ENCODE assay signal across 8 cellular contexts in genomic region chr5:128081111-128081865, GRCh38. TPM values are rescaled to one million over a fixed set of nuclear protein-coding genes. Genes with fewer than 3 reads are reported as not detected.
A peak's percentile ranks its signal among the peaks of the same experiment; 100 is the strongest.
DNase-seq lines count a peak whose midpoint lies in the region; ATAC-seq and TF ChIP-seq lines count a peak whose summit lies in the region.

No MANE protein-coding gene starts in this region.

- H3K36me3 Mint-ChIP-seq in HFFc6 (ENCODE audit: low read depth) = peaks cover 7% of the 10 kb centered on the region
- H3K36me3 Mint-ChIP-seq in naive B cell = peaks cover 0 to 3% of the 10 kb centered on the region in 2 donors

- H3K4me1 Mint-ChIP-seq in HFFc6 (ENCODE audit: low read depth) = peaks cover 49% of the 10 kb centered on the region
- peaks cover 35 to 58% (median 47%) of the 10 kb centered on the region in 3 donors for H3K4me1 Mint-ChIP-seq in naive B cell

- peak; percentile 65 for TF ChIP-seq CTCF in HFFc6 (IDR thresholded peaks at IDR 0.05)

- H3K27ac Mint-ChIP-seq in HFFc6 = peak overlapping the region; percentile 85
- peak overlapping the region in 5 of 6 donors; percentile 40 to 98 (median 97) for H3K27ac Mint-ChIP-seq in naive B cell

- peak; percentile 28 for DNase-seq in AG20443 (ENCODE audit: low spot score)
- peak; percentile 28 for DNase-seq in HFFc6
- DNase-seq in astrocyte of the hippocampus (ENCODE audit: low read depth, low spot score) = peak; percentile 26
- DNase-seq in naive B cell = no peak
- DNase-seq in islet precursor cell = no peak
- no peak for DNase-seq in activated gamma-delta T cell treated with Interleukin-2 at 50 U/mL for 16 hours
- DNase-seq in amniotic stem cell (lab: John Stamatoyannopoulos, UW) = no peak

- H3K27me3 Mint-ChIP-seq in HFFc6 (ENCODE audit: insufficient read depth) = no peaks in the 10 kb centered on the region
- H3K27me3 Mint-ChIP-seq in naive B cell = no peaks in the 10 kb centered on the region

- peak overlapping the region; percentile 89 for H3K4me3 Mint-ChIP-seq in HFFc6
- peak overlapping the region; percentile 83 to 97 (median 92) for H3K4me3 Mint-ChIP-seq in naive B cell

- H3K9me3 Mint-ChIP-seq in HFFc6 (no peaks in the 10 kb centered on the region), naive B cell (no peaks in the 10 kb centered on the region)

- no peak for ATAC-seq in naive B cell (ENCODE audit: low read depth in 2 of 2)
- ATAC-seq in HG02588 (IDR thresholded peaks at IDR 0.05; ENCODE audit: unreplicated experiment) = no peak

RNA-seq across cellular contexts. Expression of gene SLC12A2, which starts 2.3 kb away (rescaled TPM):
- 10 to 100 TPM; 14.8 to 17.9 (median 16.1) TPM for total RNA-seq in HFFc6 (2021; fragmentation: NEBNext Ultra II Directional; extraction: Animal tissue kit (Norgen Biotek cat#: 25700))
- 10 to 100 TPM in 4 of 6 donors, 1 to 10 TPM in 2; 7.3 to 18.7 (median 11.3) TPM for polyA plus RNA-seq in naive B cell (ENCODE audit: low read depth in 6 of 6)

Comparison
In these comparisons a context has a peak if more than half of its experiments do, and no peak if none do; other contexts are left out.
1. DNase-seq: peak in AG20443 (single experiment), HFFc6 (single experiment) and astrocyte of the hippocampus (single experiment); none in naive B cell (single experiment), islet precursor cell (single experiment), activated gamma-delta T cell treated with Interleukin-2 at 50 U/mL for 16 hours (single experiment) and amniotic stem cell (single experiment).